1 cellular context compared by ENCODE assay signal in genomic region chr18:47903809-47904208, GRCh38.
TF ChIP-seq lines count a peak whose summit lies in the region.

No MANE protein-coding gene starts in this region.

TF ChIP-seq in H1, 55 proteins besides CTCF, POLR2A, EP300 and RAD21:
- TF ChIP-seq JUN (IDR thresholded peaks at IDR 0.05; ENCODE audit: low read depth, low read length): no peak
TF ChIP-seq in H1: peak in this region for 0.
